ENCODE assay signal across 1 cellular context in the genomic region with DNA sequence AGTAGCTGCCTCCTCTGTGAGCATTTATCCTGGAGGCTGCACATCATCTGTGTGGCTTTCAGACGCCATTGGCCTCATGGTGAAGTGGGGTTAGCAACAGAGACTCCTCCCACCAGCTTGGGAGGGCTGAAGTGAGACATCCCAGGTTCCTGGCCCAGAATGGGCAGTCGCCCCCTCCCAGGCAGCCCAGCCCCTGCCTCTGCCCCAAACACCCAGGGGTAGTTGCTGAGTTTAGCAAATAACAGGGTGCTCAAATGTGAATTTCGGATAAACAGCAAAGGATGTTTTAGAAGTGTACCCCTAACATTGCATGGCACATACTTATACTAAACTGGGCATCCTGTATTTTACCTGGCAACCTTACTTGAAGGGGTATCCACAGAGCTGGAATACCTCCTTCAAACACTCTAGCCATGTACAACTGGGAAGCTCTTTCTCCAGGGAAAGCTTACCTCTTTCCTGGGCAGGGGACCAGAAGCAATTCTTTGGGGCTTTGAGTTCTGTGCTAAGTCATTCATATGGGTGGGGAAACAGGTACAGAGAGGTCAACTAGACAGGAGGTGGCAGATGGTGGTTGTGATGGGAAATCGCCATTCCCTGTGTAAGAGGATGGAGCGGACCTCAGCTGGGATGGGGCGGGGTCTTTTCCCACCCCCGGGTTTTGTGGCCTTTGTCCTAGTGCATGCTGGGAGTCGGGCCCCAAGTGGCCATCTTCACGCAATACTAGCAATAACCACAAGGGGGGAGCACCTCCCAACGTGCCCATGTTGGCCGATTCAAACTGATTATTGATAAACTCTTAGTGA.
A peak's percentile ranks its signal among the peaks of the same experiment; 100 is the strongest.
TF ChIP-seq lines count a peak whose summit lies in the region.

No MANE protein-coding gene starts in this region.

TF ChIP-seq in K562, 482 proteins besides CTCF, POLR2A, EP300 and RAD21 (continued from another document and continues in another):
- TF ChIP-seq, protein P1, sequence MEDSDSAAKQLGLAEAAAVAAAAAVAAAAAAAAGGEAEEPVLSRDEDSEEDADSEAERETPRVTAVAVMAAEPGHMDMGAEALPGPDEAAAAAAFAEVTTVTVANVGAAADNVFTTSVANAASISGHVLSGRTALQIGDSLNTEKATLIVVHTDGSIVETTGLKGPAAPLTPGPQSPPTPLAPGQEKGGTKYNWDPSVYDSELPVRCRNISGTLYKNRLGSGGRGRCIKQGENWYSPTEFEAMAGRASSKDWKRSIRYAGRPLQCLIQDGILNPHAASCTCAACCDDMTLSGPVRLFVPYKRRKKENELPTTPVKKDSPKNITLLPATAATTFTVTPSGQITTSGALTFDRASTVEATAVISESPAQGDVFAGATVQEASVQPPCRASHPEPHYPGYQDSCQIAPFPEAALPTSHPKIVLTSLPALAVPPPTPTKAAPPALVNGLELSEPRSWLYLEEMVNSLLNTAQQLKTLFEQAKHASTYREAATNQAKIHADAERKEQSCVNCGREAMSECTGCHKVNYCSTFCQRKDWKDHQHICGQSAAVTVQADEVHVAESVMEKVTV (CRISPR knock-in tag; IDR thresholded peaks at IDR 0.05), result peak; percentile 48; the same call in 1 of the 2 replicates
- no peak for TF ChIP-seq ARHGAP35 (IDR thresholded peaks at IDR 0.05; ENCODE audit: partially characterized antibody)
- TF ChIP-seq, protein P2, sequence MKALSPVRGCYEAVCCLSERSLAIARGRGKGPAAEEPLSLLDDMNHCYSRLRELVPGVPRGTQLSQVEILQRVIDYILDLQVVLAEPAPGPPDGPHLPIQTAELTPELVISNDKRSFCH (CRISPR knock-in tag; IDR thresholded peaks at IDR 0.05), result no peak
- TF ChIP-seq, protein P2 (tag; IDR thresholded peaks at IDR 0.05), result peak; percentile 41; the same call in 1 of the 2 replicates
- TF ChIP-seq ZNF707 (CRISPR knock-in tag; conservative IDR thresholded peaks at IDR 0.05), result no peak
- TF ChIP-seq ZNF165 (CRISPR knock-in tag; IDR thresholded peaks at IDR 0.05; ENCODE audit: borderline replicate concordance), result no peak
- TF ChIP-seq, protein P3, sequence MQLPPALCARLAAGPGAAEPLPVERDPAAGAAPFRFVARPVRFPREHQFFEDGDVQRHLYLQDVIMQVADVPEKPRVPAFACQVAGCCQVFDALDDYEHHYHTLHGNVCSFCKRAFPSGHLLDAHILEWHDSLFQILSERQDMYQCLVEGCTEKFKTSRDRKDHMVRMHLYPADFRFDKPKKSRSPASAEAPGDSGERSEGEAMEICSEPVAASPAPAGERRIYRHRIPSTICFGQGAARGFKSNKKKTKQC (CRISPR knock-in tag; IDR thresholded peaks at IDR 0.05), result no peak
- TF ChIP-seq HNRNPH1 (optimal IDR thresholded peaks at IDR 0.05; ENCODE audit: low read depth, low read length), result no peak
- no peak for TF ChIP-seq NFRKB (IDR thresholded peaks at IDR 0.05; ENCODE audit: low read depth)
- TF ChIP-seq EGR1 (conservative IDR thresholded peaks at IDR 0.05), result peak; percentile 76
- peak; percentile 24 for TF ChIP-seq ZFP36 (IDR thresholded peaks at IDR 0.05; ENCODE audit: low read depth, low read length, partially characterized antibody)
- no peak for TF ChIP-seq SAFB (IDR thresholded peaks at IDR 0.05; ENCODE audit: borderline replicate concordance, low read depth, low read length)
- TF ChIP-seq ESRRB (CRISPR knock-in tag; IDR thresholded peaks at IDR 0.05; ENCODE audit: borderline replicate concordance), result peak; percentile 55; the same call in 1 of the 2 replicates
- peak; percentile 52; the same call in 1 of the 2 replicates for TF ChIP-seq RBFOX2 (IDR thresholded peaks at IDR 0.05; ENCODE audit: low read depth, low read length)
- TF ChIP-seq RNF2 (IDR thresholded peaks at IDR 0.05), result 0 out of 2 replicates have a peak, but pooled peaks have one; percentile 38
- TF ChIP-seq MYC (IDR thresholded peaks at IDR 0.05; ENCODE audit: low read depth, low read length), result 0 out of 2 replicates have a peak, but pooled peaks have one; percentile 9
- TF ChIP-seq MYC (CRISPR knock-in tag; IDR thresholded peaks at IDR 0.05; ENCODE audit: borderline replicate concordance, low read depth), result no peak
- peak; percentile 57; the same call in 1 of the 2 replicates for TF ChIP-seq SMC3 (conservative IDR thresholded peaks at IDR 0.05; ENCODE audit: insufficient read depth, low read depth, low read length)
- TF ChIP-seq NUFIP1 (IDR thresholded peaks at IDR 0.05; ENCODE audit: partially characterized antibody), result no peak
- TF ChIP-seq TEAD4 (IDR thresholded peaks at IDR 0.05; ENCODE audit: low read length), result peak; percentile 33; the same call in 1 of the 2 replicates
- no peak for TF ChIP-seq TEAD4 (CRISPR knock-in tag; IDR thresholded peaks at IDR 0.05; ENCODE audit: borderline replicate concordance)
- peak; percentile 85; the same call in 1 of the 2 replicates for TF ChIP-seq GTF2F1 (IDR thresholded peaks at IDR 0.05; ENCODE audit: low read depth, low read length)
- peak; percentile 92 for TF ChIP-seq PML (IDR thresholded peaks at IDR 0.05; ENCODE audit: low read length)
- no peak for TF ChIP-seq ZC3H11A (IDR thresholded peaks at IDR 0.05; ENCODE audit: low read depth, low read length)
- TF ChIP-seq, protein P4, sequence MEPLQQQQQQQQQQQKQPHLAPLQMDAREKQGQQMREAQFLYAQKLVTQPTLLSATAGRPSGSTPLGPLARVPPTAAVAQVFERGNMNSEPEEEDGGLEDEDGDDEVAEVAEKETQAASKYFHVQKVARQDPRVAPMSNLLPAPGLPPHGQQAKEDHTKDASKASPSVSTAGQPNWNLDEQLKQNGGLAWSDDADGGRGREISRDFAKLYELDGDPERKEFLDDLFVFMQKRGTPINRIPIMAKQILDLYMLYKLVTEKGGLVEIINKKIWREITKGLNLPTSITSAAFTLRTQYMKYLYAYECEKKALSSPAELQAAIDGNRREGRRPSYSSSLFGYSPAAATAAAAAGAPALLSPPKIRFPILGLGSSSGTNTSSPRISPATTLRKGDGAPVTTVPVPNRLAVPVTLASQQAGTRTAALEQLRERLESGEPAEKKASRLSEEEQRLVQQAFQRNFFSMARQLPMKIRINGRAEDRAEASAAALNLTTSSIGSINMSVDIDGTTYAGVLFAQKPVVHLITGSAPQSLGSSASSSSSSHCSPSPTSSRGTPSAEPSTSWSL (CRISPR knock-in tag; IDR thresholded peaks at IDR 0.05; ENCODE audit: borderline replicate concordance), result no peak
- TF ChIP-seq, protein P5, sequence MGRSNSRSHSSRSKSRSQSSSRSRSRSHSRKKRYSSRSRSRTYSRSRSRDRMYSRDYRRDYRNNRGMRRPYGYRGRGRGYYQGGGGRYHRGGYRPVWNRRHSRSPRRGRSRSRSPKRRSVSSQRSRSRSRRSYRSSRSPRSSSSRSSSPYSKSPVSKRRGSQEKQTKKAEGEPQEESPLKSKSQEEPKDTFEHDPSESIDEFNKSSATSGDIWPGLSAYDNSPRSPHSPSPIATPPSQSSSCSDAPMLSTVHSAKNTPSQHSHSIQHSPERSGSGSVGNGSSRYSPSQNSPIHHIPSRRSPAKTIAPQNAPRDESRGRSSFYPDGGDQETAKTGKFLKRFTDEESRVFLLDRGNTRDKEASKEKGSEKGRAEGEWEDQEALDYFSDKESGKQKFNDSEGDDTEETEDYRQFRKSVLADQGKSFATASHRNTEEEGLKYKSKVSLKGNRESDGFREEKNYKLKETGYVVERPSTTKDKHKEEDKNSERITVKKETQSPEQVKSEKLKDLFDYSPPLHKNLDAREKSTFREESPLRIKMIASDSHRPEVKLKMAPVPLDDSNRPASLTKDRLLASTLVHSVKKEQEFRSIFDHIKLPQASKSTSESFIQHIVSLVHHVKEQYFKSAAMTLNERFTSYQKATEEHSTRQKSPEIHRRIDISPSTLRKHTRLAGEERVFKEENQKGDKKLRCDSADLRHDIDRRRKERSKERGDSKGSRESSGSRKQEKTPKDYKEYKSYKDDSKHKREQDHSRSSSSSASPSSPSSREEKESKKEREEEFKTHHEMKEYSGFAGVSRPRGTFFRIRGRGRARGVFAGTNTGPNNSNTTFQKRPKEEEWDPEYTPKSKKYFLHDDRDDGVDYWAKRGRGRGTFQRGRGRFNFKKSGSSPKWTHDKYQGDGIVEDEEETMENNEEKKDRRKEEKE (IDR thresholded peaks at IDR 0.05; ENCODE audit: borderline replicate concordance in 1 of 2, control insufficient read depth in 1 of 2, low read depth in 2 of 2, low read length in 1 of 2), result peak in 1 of 2 experiments; percentile 74; a peak in 2 of 4 replicates
- TF ChIP-seq NFE2L1 (tag; IDR thresholded peaks at IDR 0.05; ENCODE audit: borderline replicate concordance, low read depth), result no peak
- no peak for TF ChIP-seq PCBP1 (IDR thresholded peaks at IDR 0.05; ENCODE audit: low read depth, low read length, poor library complexity, severe bottlenecking)
- TF ChIP-seq NR2C1 (IDR thresholded peaks at IDR 0.05), result no peak
- TF ChIP-seq NR2C1 (tag; IDR thresholded peaks at IDR 0.05), result no peak
- no peak for TF ChIP-seq ZNF589 (CRISPR knock-in tag; IDR thresholded peaks at IDR 0.05; ENCODE audit: low read depth)
- TF ChIP-seq ZNF764 (CRISPR knock-in tag; IDR thresholded peaks at IDR 0.05; ENCODE audit: low read depth), result no peak
- TF ChIP-seq DMBX1 (CRISPR knock-in tag; IDR thresholded peaks at IDR 0.05; ENCODE audit: borderline replicate concordance), result no peak
- no peak for TF ChIP-seq ZNF347 (CRISPR knock-in tag; IDR thresholded peaks at IDR 0.05; ENCODE audit: low read depth)
- TF ChIP-seq, protein P6, sequence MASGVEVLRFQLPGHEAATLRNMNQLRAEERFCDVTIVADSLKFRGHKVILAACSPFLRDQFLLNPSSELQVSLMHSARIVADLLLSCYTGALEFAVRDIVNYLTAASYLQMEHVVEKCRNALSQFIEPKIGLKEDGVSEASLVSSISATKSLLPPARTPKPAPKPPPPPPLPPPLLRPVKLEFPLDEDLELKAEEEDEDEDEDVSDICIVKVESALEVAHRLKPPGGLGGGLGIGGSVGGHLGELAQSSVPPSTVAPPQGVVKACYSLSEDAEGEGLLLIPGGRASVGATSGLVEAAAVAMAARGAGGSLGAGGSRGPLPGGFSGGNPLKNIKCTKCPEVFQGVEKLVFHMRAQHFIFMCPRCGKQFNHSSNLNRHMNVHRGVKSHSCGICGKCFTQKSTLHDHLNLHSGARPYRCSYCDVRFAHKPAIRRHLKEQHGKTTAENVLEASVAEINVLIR (CRISPR knock-in tag; IDR thresholded peaks at IDR 0.05), result no peak
- TF ChIP-seq HMGN3 (IDR thresholded peaks at IDR 0.05; ENCODE audit: borderline replicate concordance, extremely low read depth, insufficient read length, low read depth, low read length), result no peak
- TF ChIP-seq, protein P7, sequence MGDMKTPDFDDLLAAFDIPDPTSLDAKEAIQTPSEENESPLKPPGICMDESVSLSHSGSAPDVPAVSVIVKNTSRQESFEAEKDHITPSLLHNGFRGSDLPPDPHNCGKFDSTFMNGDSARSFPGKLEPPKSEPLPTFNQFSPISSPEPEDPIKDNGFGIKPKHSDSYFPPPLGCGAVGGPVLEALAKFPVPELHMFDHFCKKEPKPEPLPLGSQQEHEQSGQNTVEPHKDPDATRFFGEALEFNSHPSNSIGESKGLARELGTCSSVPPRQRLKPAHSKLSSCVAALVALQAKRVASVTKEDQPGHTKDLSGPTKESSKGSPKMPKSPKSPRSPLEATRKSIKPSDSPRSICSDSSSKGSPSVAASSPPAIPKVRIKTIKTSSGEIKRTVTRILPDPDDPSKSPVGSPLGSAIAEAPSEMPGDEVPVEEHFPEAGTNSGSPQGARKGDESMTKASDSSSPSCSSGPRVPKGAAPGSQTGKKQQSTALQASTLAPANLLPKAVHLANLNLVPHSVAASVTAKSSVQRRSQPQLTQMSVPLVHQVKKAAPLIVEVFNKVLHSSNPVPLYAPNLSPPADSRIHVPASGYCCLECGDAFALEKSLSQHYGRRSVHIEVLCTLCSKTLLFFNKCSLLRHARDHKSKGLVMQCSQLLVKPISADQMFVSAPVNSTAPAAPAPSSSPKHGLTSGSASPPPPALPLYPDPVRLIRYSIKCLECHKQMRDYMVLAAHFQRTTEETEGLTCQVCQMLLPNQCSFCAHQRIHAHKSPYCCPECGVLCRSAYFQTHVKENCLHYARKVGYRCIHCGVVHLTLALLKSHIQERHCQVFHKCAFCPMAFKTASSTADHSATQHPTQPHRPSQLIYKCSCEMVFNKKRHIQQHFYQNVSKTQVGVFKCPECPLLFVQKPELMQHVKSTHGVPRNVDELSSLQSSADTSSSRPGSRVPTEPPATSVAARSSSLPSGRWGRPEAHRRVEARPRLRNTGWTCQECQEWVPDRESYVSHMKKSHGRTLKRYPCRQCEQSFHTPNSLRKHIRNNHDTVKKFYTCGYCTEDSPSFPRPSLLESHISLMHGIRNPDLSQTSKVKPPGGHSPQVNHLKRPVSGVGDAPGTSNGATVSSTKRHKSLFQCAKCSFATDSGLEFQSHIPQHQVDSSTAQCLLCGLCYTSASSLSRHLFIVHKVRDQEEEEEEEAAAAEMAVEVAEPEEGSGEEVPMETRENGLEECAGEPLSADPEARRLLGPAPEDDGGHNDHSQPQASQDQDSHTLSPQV (IDR thresholded peaks at IDR 0.05), result peak; percentile 32; the same call in 1 of the 2 replicates
- TF ChIP-seq, protein P8, sequence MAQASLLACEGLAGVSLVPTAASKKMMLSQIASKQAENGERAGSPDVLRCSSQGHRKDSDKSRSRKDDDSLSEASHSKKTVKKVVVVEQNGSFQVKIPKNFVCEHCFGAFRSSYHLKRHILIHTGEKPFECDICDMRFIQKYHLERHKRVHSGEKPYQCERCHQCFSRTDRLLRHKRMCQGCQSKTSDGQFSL (CRISPR knock-in tag; IDR thresholded peaks at IDR 0.05), result peak; percentile 35; the same call in 1 of the 2 replicates
- TF ChIP-seq, protein P8 (tag; IDR thresholded peaks at IDR 0.05), result no peak
- TF ChIP-seq POLR2AphosphoS5 (IDR thresholded peaks at IDR 0.05; ENCODE audit: control insufficient read depth, insufficient read depth, low read depth, low read length), result peak; percentile 88
- no peak for TF ChIP-seq MYBL2 (IDR thresholded peaks at IDR 0.05; ENCODE audit: low read depth)
- no peak for TF ChIP-seq MYBL2 (CRISPR knock-in tag; IDR thresholded peaks at IDR 0.05; ENCODE audit: borderline replicate concordance)
- TF ChIP-seq, protein P9, sequence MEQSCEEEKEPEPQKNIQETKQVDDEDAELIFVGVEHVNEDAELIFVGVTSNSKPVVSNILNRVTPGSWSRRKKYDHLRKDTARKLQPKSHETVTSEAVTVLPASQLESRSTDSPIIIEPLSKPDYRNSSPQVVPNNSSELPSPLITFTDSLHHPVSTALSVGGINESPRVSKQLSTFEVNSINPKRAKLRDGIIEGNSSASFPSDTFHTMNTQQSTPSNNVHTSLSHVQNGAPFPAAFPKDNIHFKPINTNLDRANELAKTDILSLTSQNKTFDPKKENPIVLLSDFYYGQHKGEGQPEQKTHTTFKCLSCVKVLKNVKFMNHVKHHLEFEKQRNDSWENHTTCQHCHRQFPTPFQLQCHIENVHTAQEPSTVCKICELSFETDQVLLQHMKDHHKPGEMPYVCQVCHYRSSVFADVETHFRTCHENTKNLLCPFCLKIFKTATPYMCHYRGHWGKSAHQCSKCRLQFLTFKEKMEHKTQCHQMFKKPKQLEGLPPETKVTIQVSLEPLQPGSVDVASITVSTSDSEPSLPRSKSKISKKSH (CRISPR knock-in tag; IDR thresholded peaks at IDR 0.05), result no peak
